Comparison of ENCODE assay signal across 21 cellular contexts in genomic region chr7:139471740-139472353, GRCh38. TPM values are rescaled to one million over a fixed set of nuclear protein-coding genes. Genes with fewer than 3 reads are reported as not detected.
DNase-seq lines count a peak whose midpoint lies in the region; ATAC-seq, FAIRE-seq and TF ChIP-seq lines count a peak whose summit lies in the region.
"Had no signal": no experiment of that assay in that cellular context is flagged by ENCODE, and none has a peak within 500 bp of the region (broad histone marks: within the 10 kb centered on the region; RNA-seq: fewer than 3 reads in every experiment).

No MANE protein-coding gene starts in this region.

- peak; percentile 44 to 72 for DNase-seq in A549 (ENCODE audit: low read depth in 1 of 2, low spot score in 1 of 2)
- peak; percentile 30 for DNase-seq in HK-2 (ENCODE audit: unreplicated experiment)
- DNase-seq in H1 (ENCODE audit: low read depth in 1 of 2, low spot score in 2 of 2): no peak
- DNase-seq in mesenchymal stem cell: peak; percentile 49
- no peak for DNase-seq in stimulated activated CD4-positive, alpha-beta T cell treated with anti-CD3 and anti-CD28 coated beads, Interleukin-15, amount 100 ng/mL, for 24 hours
- DNase-seq in tibial nerve (ENCODE audit: low spot score in 2 of 2): no peak
- no peak for DNase-seq in superior temporal gyrus (ENCODE audit: extremely low spot score)
- DNase-seq in HuH-7.5 (ENCODE audit: low spot score): no peak
- DNase-seq: activated CD4-positive, alpha-beta T cell treated with anti-CD3 and anti-CD28 coated beads for 4 hours; activated T-cell treated with anti-CD3 and anti-CD28 coated beads, Interleukin-2, amount 50 U/mL, for 1 hour; CD8-positive, alpha-beta memory T cell; NCI-H2081; NCI-H748 treated with DMSO at 0.1 percent for 48 hours; stimulated activated naive CD4-positive, alpha-beta T cell treated with Interleukin-2 at 50 U/mL for 16 hours had no signal

- H2AFZ ChIP-seq in H1 (ENCODE audit: low read length) (no peak overlapping the region), mesenchymal stem cell (ENCODE audit: low read depth, low read length) (no peak overlapping the region)

- no peak overlapping the region for H4K8ac ChIP-seq in H1 (ENCODE audit: extremely low read depth, insufficient read depth, low read length)
- no peak overlapping the region for H4K8ac ChIP-seq in mesenchymal stem cell (ENCODE audit: low read length)

- H3K9me3 ChIP-seq in A549: peaks cover 11% of the 10 kb centered on the region
- no peaks in the 10 kb centered on the region for H3K9me3 ChIP-seq in H1 (ENCODE audit: insufficient read depth in 2 of 2, low read depth in 1 of 2, low read length in 1 of 2)
- peaks cover 11% of the 10 kb centered on the region for H3K9me3 ChIP-seq in mesenchymal stem cell (ENCODE audit: control insufficient read depth, low read length)
- H3K9me3 ChIP-seq in tibial nerve: peaks cover 0 to 25% (median 0%) of the 10 kb centered on the region in 4 donors
- H3K9me3 ChIP-seq: neutrophil had no signal

- H3K14ac ChIP-seq in H1 (ENCODE audit: insufficient read length): no peak overlapping the region
- no peak overlapping the region for H3K14ac ChIP-seq in mesenchymal stem cell (ENCODE audit: low read length in 2 of 2)

- no peak overlapping the region for H2BK15ac ChIP-seq in H1 (ENCODE audit: low read length)
- H2BK15ac ChIP-seq in mesenchymal stem cell (ENCODE audit: low read depth, poor library complexity, severe bottlenecking): no peak overlapping the region

- H3K56ac ChIP-seq in H1 (replicated peaks; ENCODE audit: insufficient read length, low read depth, low read length): no peak overlapping the region

- H2AK5ac ChIP-seq in H1 (ENCODE audit: low read depth, low read length) (no peak overlapping the region), mesenchymal stem cell (ENCODE audit: low read length, severe bottlenecking) (peak overlapping the region; percentile 7)

- H3K4ac ChIP-seq in H1 (replicated peaks; ENCODE audit: insufficient read length, low read depth, low read length) (no peak overlapping the region), mesenchymal stem cell (ENCODE audit: low read depth in 1 of 2, low read length in 2 of 2) (no peak overlapping the region)

- 42% methylated on average over 7 of the region's 7 CpGs for WGBS in A549 (ENCODE audit: missing lambda C conversion rate)
- 82% methylated on average over 7 of the region's 7 CpGs; no CpG with 5 or more reads in 1 of the 2 experiments for WGBS in H1 (ENCODE audit: extremely low coverage in 1 of 2, insufficient coverage in 1 of 2, insufficient read length in 1 of 2, insufficient replicate concordance in 2 of 2, low coverage in 1 of 2, low lambda C conversion rate in 2 of 2, missing lambda C conversion rate in 1 of 2), 2 experiments
- 56% methylated on average over 5 of the region's 7 CpGs for WGBS in mesenchymal stem cell
- WGBS in tibial nerve, 2 donors: 71% methylated on average over 7 of the region's 7 CpGs

- TF ChIP-seq RAD21 in A549 (conservative IDR thresholded peaks at IDR 0.05 in 1 of 2, IDR thresholded peaks at IDR 0.05 in 1 of 2) (no peak), H1 (IDR thresholded peaks at IDR 0.05 in 1 of 2, conservative IDR thresholded peaks at IDR 0.05 in 1 of 2; ENCODE audit: low read depth in 2 of 2, low read length in 2 of 2) (no peak)

- no peak for TF ChIP-seq CTCF in A549 (IDR thresholded peaks at IDR 0.05)
- TF ChIP-seq CTCF in H1 (IDR thresholded peaks at IDR 0.05; ENCODE audit: control extremely low read depth in 1 of 3, insufficient read depth in 1 of 3, low read depth in 1 of 3, low read length in 3 of 3): no peak
- no peak for TF ChIP-seq CTCF in tibial nerve (IDR thresholded peaks at IDR 0.05)

- no peak overlapping the region for H4K91ac ChIP-seq in H1 (replicated peaks; ENCODE audit: insufficient read length, low read length)
- H4K91ac ChIP-seq in mesenchymal stem cell (ENCODE audit: low read length): no peak overlapping the region

- 0 out of 2 replicates have a peak overlapping the region, but pooled peaks have one; percentile 56 for H2BK5ac ChIP-seq in H1 (ENCODE audit: low read depth, low read length)
- H2BK5ac ChIP-seq in mesenchymal stem cell (ENCODE audit: low read depth, low read length, poor library complexity, severe bottlenecking): no peak overlapping the region

- H3K79me2 ChIP-seq in H1 (ENCODE audit: control insufficient read depth in 1 of 2, insufficient read depth in 2 of 2, low read length in 2 of 2): no peaks in the 10 kb centered on the region; a peak in 1 of 4 replicates

- ATAC-seq in A549: peak; percentile 77 to 82

- H3K27me3 ChIP-seq in H1 (replicated peaks in 1 of 4; ENCODE audit: control insufficient read depth in 3 of 4, extremely low read depth in 1 of 4, insufficient read depth in 3 of 4, low read length in 3 of 4) (no peaks in the 10 kb centered on the region), mesenchymal stem cell (ENCODE audit: control insufficient read depth in 1 of 2, insufficient read depth in 1 of 2, low read length in 2 of 2) (peaks cover 0 to 7% of the 10 kb centered on the region in 2 experiments), tibial nerve (no peaks in the 10 kb centered on the region)
- H3K27me3 ChIP-seq: neutrophil had no signal

- H3K4me2 ChIP-seq in A549 (peak overlapping the region; percentile 71), H1 (ENCODE audit: insufficient read depth in 1 of 2, low read depth in 2 of 2, low read length in 2 of 2) (no peak overlapping the region), mesenchymal stem cell (ENCODE audit: low read length, poor library complexity, severe bottlenecking) (no peak overlapping the region)

- H2BK20ac ChIP-seq in H1 (ENCODE audit: low read length): no peak overlapping the region

- peaks cover 17% of the 10 kb centered on the region for H3K4me1 ChIP-seq in A549
- no peaks in the 10 kb centered on the region; a peak in 2 of 7 replicates for H3K4me1 ChIP-seq in H1 (replicated peaks in 1 of 4; ENCODE audit: control insufficient read depth in 3 of 4, insufficient read depth in 4 of 4, low read length in 3 of 4)
- peaks cover 6% of the 10 kb centered on the region for H3K4me1 ChIP-seq in mesenchymal stem cell (ENCODE audit: control insufficient read depth, insufficient read depth, low read depth, low read length)
- peaks cover 0 to 4% (median 0%) of the 10 kb centered on the region in 4 donors for H3K4me1 ChIP-seq in tibial nerve

- no peaks in the 10 kb centered on the region for H3K23me2 ChIP-seq in H1 (ENCODE audit: low read depth, low read length)

- H3K18ac ChIP-seq in H1 (ENCODE audit: extremely low read depth, low read length): no peak overlapping the region
- H3K18ac ChIP-seq in mesenchymal stem cell (ENCODE audit: low read depth in 1 of 2, low read length in 2 of 2): no peak overlapping the region

- peak; percentile 82 for FAIRE-seq in A549 (lab: Jason Lieb, UNC)
- FAIRE-seq in H1 (lab: Jason Lieb, UNC): no peak
- FAIRE-seq: colon had no signal

- peaks cover 0 to 7% of the 10 kb centered on the region in 2 experiments for H4K20me1 ChIP-seq in H1 (replicated peaks in 1 of 2; ENCODE audit: control insufficient read depth in 1 of 2, insufficient read depth in 2 of 2, low read length in 2 of 2)

- CTCF ChIA-PET in A549 (lab: Yijun Ruan, JAX): interaction anchor here (0.6 to 3.2 kb wide), 4 partner anchors 10 to 185 kb away, joined by 4 to 14 read pairs (median 6); no protein-coding TSS in a partner anchor
- CTCF ChIA-PET in H1 (lab: Charles Lee; ENCODE audit: partially characterized antibody): interaction anchor here (0.6 to 6.8 kb wide), 6 partner anchors 10 to 174 kb away, joined by 3 to 43 read pairs (median 4); no protein-coding TSS in a partner anchor

- no peak overlapping the region for H2BK120ac ChIP-seq in H1 (replicated peaks; ENCODE audit: low read depth, low read length)
- H2BK120ac ChIP-seq in mesenchymal stem cell (ENCODE audit: low read depth, low read length): no peak overlapping the region

- POLR2A ChIA-PET in A549 (lab: Yijun Ruan, JAX) (no interaction called here), H1 (lab: Charles Lee; ENCODE audit: partially characterized antibody) (interaction anchor here (1.9 to 2.5 kb wide), 2 partner anchors 11 to 20 kb away, joined by 8 to 10 read pairs; partner anchors contain the start of gene KLRG2)

- H3K9ac ChIP-seq in H1 (replicated peaks in 1 of 4; ENCODE audit: extremely low read depth in 1 of 4, low read depth in 3 of 4, low read length in 3 of 4) (no peak overlapping the region), mesenchymal stem cell (ENCODE audit: low read length) (no peak overlapping the region)

- H4K5ac ChIP-seq in H1 (ENCODE audit: insufficient read length, low read depth, low read length): no peak overlapping the region

- H3K79me1 ChIP-seq in H1 (ENCODE audit: low read depth, low read length) (no peaks in the 10 kb centered on the region), mesenchymal stem cell (replicated peaks; ENCODE audit: low read length, poor library complexity, severe bottlenecking) (no peaks in the 10 kb centered on the region)

- no peak overlapping the region for H3K23ac ChIP-seq in H1 (ENCODE audit: insufficient read length)
- H3K23ac ChIP-seq in mesenchymal stem cell (ENCODE audit: low read length in 2 of 2): no peak overlapping the region

- H3K27ac ChIP-seq in A549: peak overlapping the region; percentile 69 to 90
- peak overlapping the region; percentile 45; the same call in 1 of the 2 replicates for H3K27ac ChIP-seq in H1 (ENCODE audit: low read depth, low read length)
- H3K27ac ChIP-seq in mesenchymal stem cell (ENCODE audit: low read length, poor library complexity, severe bottlenecking): no peak overlapping the region
- no peak overlapping the region for H3K27ac ChIP-seq in tibial nerve
- H3K27ac ChIP-seq: neutrophil, skin epidermis had no signal

- H3K36me3 ChIP-seq in H1 (ENCODE audit: control insufficient read depth in 2 of 4, insufficient read depth in 4 of 4, low read length in 3 of 4) (peaks cover 0 to 12% (median 2%) of the 10 kb centered on the region in 4 experiments; a peak in 1 of 8 replicates), mesenchymal stem cell (ENCODE audit: control insufficient read depth in 1 of 2, insufficient read depth in 2 of 2, low read depth in 1 of 2, low read length in 2 of 2) (no peaks in the 10 kb centered on the region), tibial nerve (peaks cover 0 to 11% (median 0%) of the 10 kb centered on the region in 3 donors)
- H3K36me3 ChIP-seq: neutrophil had no signal

- no peak for TF ChIP-seq POLR2A in A549 (IDR thresholded peaks at IDR 0.05; ENCODE audit: low read length)
- TF ChIP-seq POLR2A in H1 (IDR thresholded peaks at IDR 0.05; ENCODE audit: control extremely low read depth in 1 of 2, low read depth in 2 of 2, low read length in 2 of 2): no peak
- TF ChIP-seq POLR2A in tibial nerve (IDR thresholded peaks at IDR 0.05): no peak

- H3K4me3 ChIP-seq in A549 (no peak overlapping the region), H1 (ENCODE audit: extremely low read depth in 1 of 4, insufficient read depth in 2 of 4, low read depth in 3 of 4, low read length in 4 of 4) (no peak overlapping the region), mesenchymal stem cell (ENCODE audit: insufficient read depth in 1 of 2, low read depth in 1 of 2, low read length in 2 of 2) (no peak overlapping the region), tibial nerve (no peak overlapping the region)
- H3K4me3 ChIP-seq: skin epidermis had no signal

- no peak overlapping the region for H2BK12ac ChIP-seq in H1 (ENCODE audit: low read depth, low read length)
- peak overlapping the region in 1 of 2 experiments; percentile 2 for H2BK12ac ChIP-seq in mesenchymal stem cell (ENCODE audit: low read length in 2 of 2)

- no peak for TF ChIP-seq EP300 in A549 (IDR thresholded peaks at IDR 0.05)
- no peak for TF ChIP-seq EP300 in H1 (IDR thresholded peaks at IDR 0.05; ENCODE audit: borderline replicate concordance in 1 of 2, low read depth in 2 of 2, low read length in 2 of 2)
- no peak for TF ChIP-seq EP300 in tibial nerve (IDR thresholded peaks at IDR 0.05)

RNA-seq across cellular contexts. Expression of gene KLRG2, which starts 11.6 kb away (rescaled TPM):
- 0.56 and 0.65 TPM in 2 replicates for polyA plus RNA-seq in A549 (2011; rRNA removed)
- polyA plus RNA-seq in A549 (2012; cell fraction: cytosol; rRNA removed): 0.95 and 1.4 TPM in 2 replicates
- 1.2 and 1.8 TPM in 2 replicates for polyA plus RNA-seq in A549 (2012; cell fraction: nucleus; rRNA removed)
- polyA plus RNA-seq in A549 (2017; fragmentation: RNase III; extraction: RNeasy Plus Mini Kit Qiagen cat#74134 plus additional on column Dnase treatment): 0.45 to 0.51 TPM (median 0.48 TPM) in 3 replicates
- 0.25 and 0.49 TPM in 2 replicates for polyA minus RNA-seq in A549 (2011; rRNA and poly(A)+ RNA removed)
- 14.9 and 20.4 TPM in 2 replicates for total RNA-seq in H1 (2021; fragmentation: NEBNext Ultra II Directional; extraction: Animal tissue kit (Norgen Biotek cat#: 25700))
- 8.9 and 13.9 TPM in 2 replicates for polyA plus RNA-seq in H1 (2011; rRNA removed)
- 10.2 TPM for polyA plus RNA-seq in H1 (2011; cell fraction: cytosol; rRNA removed)
- polyA plus RNA-seq in H1 (2011; cell fraction: nucleus; rRNA removed): 14.5 TPM
- polyA plus RNA-seq in H1 (2012, experiment 1 of 2): 7.8 to 10.9 TPM (median 9.8 TPM) in 4 replicates
- polyA plus RNA-seq in H1 (2012, experiment 2 of 2): 10.4 TPM
- polyA plus RNA-seq in H1 (2013, experiment 1 of 2): 10.1 TPM
- 10.3 TPM for polyA plus RNA-seq in H1 (2013, experiment 2 of 2)
- 5.8 and 6.8 TPM in 2 replicates for polyA minus RNA-seq in H1 (2011; rRNA and poly(A)+ RNA removed)
- 14.7 TPM for polyA minus RNA-seq in H1 (2011; cell fraction: cytosol; rRNA and poly(A)+ RNA removed)
- polyA minus RNA-seq in H1 (2011; cell fraction: nucleus; rRNA and poly(A)+ RNA removed): 16.5 TPM
- not detected for polyA plus RNA-seq in mesenchymal stem cell (2013, experiment 1 of 2)
- polyA plus RNA-seq in mesenchymal stem cell (2013, experiment 2 of 2): not detected
- 10 to 100 TPM; 25.8 to 68.0 (median 52.1) TPM for total RNA-seq in tibial nerve
- total RNA-seq: lung microvascular endothelial cell had no signal
- polyA plus RNA-seq: AG04450; CD8-positive, alpha-beta memory T cell had no signal

RNA-seq across cellular contexts. Expression of gene CLEC2L, which starts 51.6 kb away (rescaled TPM):
- polyA plus RNA-seq in A549 (2011; rRNA removed) (0.28 TPM in 1 of 2 replicates, not detected in the other), A549 (2017; fragmentation: RNase III; extraction: RNeasy Plus Mini Kit Qiagen cat#74134 plus additional on column Dnase treatment) (0.13 TPM in 1 of 3 replicates, not detected in the others), H1 (2011; rRNA removed) (1.5 and 1.9 TPM in 2 replicates)
- polyA plus RNA-seq in A549 (2012; cell fraction: cytosol; rRNA removed): 0.09 and 0.14 TPM in 2 replicates
- 0.06 and 0.24 TPM in 2 replicates for polyA plus RNA-seq in A549 (2012; cell fraction: nucleus; rRNA removed)
- polyA minus RNA-seq in A549 (2011; rRNA and poly(A)+ RNA removed): 0.44 TPM in 1 of 2 replicates, not detected in the other
- 0.20 TPM in 1 of 2 replicates, not detected in the other for total RNA-seq in H1 (2021; fragmentation: NEBNext Ultra II Directional; extraction: Animal tissue kit (Norgen Biotek cat#: 25700))
- polyA plus RNA-seq in H1 (2011; cell fraction: cytosol; rRNA removed): 1.0 TPM
- polyA plus RNA-seq in H1 (2011; cell fraction: nucleus; rRNA removed): 1.7 TPM
- 0.50 to 0.68 TPM (median 0.50 TPM) in 3 of 4 replicates, not detected in the other for polyA plus RNA-seq in H1 (2012, experiment 1 of 2)
- 0.38 TPM for polyA plus RNA-seq in H1 (2012, experiment 2 of 2)
- 0.30 TPM for polyA plus RNA-seq in H1 (2013, experiment 1 of 2)
- polyA plus RNA-seq in H1 (2013, experiment 2 of 2): 0.18 TPM
- 0.37 and 0.38 TPM in 2 replicates for polyA minus RNA-seq in H1 (2011; rRNA and poly(A)+ RNA removed)
- polyA minus RNA-seq in H1 (2011; cell fraction: cytosol; rRNA and poly(A)+ RNA removed): not detected
- polyA minus RNA-seq in H1 (2011; cell fraction: nucleus; rRNA and poly(A)+ RNA removed): 0.30 TPM
- polyA plus RNA-seq in mesenchymal stem cell (2013, experiment 1 of 2): not detected
- not detected for polyA plus RNA-seq in mesenchymal stem cell (2013, experiment 2 of 2)
- total RNA-seq in tibial nerve: 1 to 10 TPM in 1 of 4 donors, not detected in 3; 3.1 TPM
- total RNA-seq: CD8-positive, alpha-beta memory T cell; H7; lung microvascular endothelial cell; T-helper 2 cell treated with Interferon-gamma antibody and Interleukin-4, amounts not matched to agents 100 ng/mL and 5 ng/mL, for 36 hours had no signal
- polyA plus RNA-seq: AG04450; CD8-positive, alpha-beta memory T cell had no signal

Comparison
In these comparisons a context has a peak if more than half of its experiments do, and no peak if none do; other contexts are left out.
1. DNase-seq: peak in A549 (2 of 2), HK-2 (single experiment) and mesenchymal stem cell (single experiment); none in H1 (0 of 2), stimulated activated CD4-positive, alpha-beta T cell treated with anti-CD3 and anti-CD28 coated beads, Interleukin-15, amount 100 ng/mL, for 24 hours (single experiment), tibial nerve (0 of 2), superior temporal gyrus (single experiment) and HuH-7.5 (single experiment).
2. H3K27ac ChIP-seq: peak in A549 (2 of 2) and H1 (single experiment); none in mesenchymal stem cell (single experiment) and tibial nerve (0 of 4).
3. Of the 18 proteins assayed by ChIP-seq in both H1 and A549: peak only in H1: none; only in A549: MAFK and MAX; in both: none; in neither: 16.